In the genomic region with DNA sequence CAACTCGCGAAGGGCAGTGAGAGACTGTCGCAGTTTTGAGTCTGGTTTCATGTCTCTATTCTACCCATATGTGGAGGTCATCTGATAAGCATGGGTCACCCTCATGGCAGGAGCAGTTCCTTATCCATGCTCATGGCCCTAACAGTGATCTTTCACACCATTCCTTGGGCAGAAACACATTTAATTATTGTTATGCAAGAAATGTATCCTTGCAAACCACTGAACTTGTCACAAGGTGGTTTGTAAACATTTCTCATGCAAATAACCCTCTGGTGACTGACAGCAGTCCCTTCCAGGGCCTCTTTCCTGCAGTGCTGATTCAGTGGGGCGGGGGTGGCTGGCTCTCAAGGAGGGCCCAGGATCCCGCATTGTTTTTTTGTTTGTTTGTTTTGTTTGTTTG, we compare ENCODE assay signal across 17 cellular contexts.
DNase-seq lines count a peak whose midpoint lies in the region; ATAC-seq and TF ChIP-seq lines count a peak whose summit lies in the region.
"Had no signal": no experiment of that assay in that cellular context is flagged by ENCODE, and none has a peak within 500 bp of the region (broad histone marks: within the 10 kb centered on the region; RNA-seq: fewer than 3 reads in every experiment).

No MANE protein-coding gene starts in this region.

- H3K27ac ChIP-seq in GM23338 (ENCODE audit: low read depth) (peak overlapping the region; percentile 33; the same call in 1 of the 2 replicates), endodermal cell (ENCODE audit: low read depth, low read length) (no peak overlapping the region), mesenchymal stem cell (ENCODE audit: low read length, poor library complexity, severe bottlenecking) (no peak overlapping the region), coronary artery (no peak overlapping the region)

- TF ChIP-seq CTCF in GM23338 (conservative IDR thresholded peaks at IDR 0.05; ENCODE audit: low read depth in 2 of 2) = no peak
- no peak for TF ChIP-seq CTCF in endodermal cell (conservative IDR thresholded peaks at IDR 0.05)
- TF ChIP-seq CTCF in coronary artery (IDR thresholded peaks at IDR 0.05) = no peak

- ATAC-seq in GM23338 (peak; percentile 95), GM21447 (IDR thresholded peaks at IDR 0.05; ENCODE audit: unreplicated experiment) (no peak), HG03571 (IDR thresholded peaks at IDR 0.05; ENCODE audit: unreplicated experiment) (no peak)

- H3K79me1 ChIP-seq in mesenchymal stem cell (replicated peaks; ENCODE audit: low read length, poor library complexity, severe bottlenecking) = no peaks in the 10 kb centered on the region

- H3K9me2 ChIP-seq in GM23338 (ENCODE audit: insufficient read depth) = peaks cover 13% of the 10 kb centered on the region

- peaks cover 9% of the 10 kb centered on the region; the same call in 1 of the 3 replicates for H3K36me3 Mint-ChIP-seq in GM23338 (ENCODE audit: low read depth)
- no peaks in the 10 kb centered on the region for H3K36me3 Mint-ChIP-seq in endodermal cell (ENCODE audit: low read depth)
- H3K36me3 Mint-ChIP-seq: CD4-positive, CD25-positive, alpha-beta regulatory T cell had no signal

- H3K23ac ChIP-seq in mesenchymal stem cell (ENCODE audit: low read length in 2 of 2) = no peak overlapping the region

- no peak overlapping the region for H2BK5ac ChIP-seq in mesenchymal stem cell (ENCODE audit: low read depth, low read length, poor library complexity, severe bottlenecking)

- H2BK120ac ChIP-seq in mesenchymal stem cell (ENCODE audit: low read depth, low read length) = no peak overlapping the region

- H3F3A ChIP-seq in GM23338 (replicated peaks; ENCODE audit: low read depth) = no peaks in the 10 kb centered on the region

- H3K36me3 ChIP-seq in GM23338 (ENCODE audit: insufficient read depth) = no peaks in the 10 kb centered on the region
- H3K36me3 ChIP-seq in endodermal cell (ENCODE audit: control insufficient read depth, insufficient read depth, low read length) = no peaks in the 10 kb centered on the region
- no peaks in the 10 kb centered on the region for H3K36me3 ChIP-seq in mesenchymal stem cell (ENCODE audit: control insufficient read depth in 1 of 2, insufficient read depth in 2 of 2, low read depth in 1 of 2, low read length in 2 of 2)
- H3K36me3 ChIP-seq: HAP-1 had no signal

- H2AK5ac ChIP-seq in mesenchymal stem cell (ENCODE audit: low read length, severe bottlenecking) = no peak overlapping the region

- H3K9ac ChIP-seq in endodermal cell (ENCODE audit: extremely low read depth, low read length, poor library complexity, severe bottlenecking) = no peak overlapping the region
- no peak overlapping the region for H3K9ac ChIP-seq in mesenchymal stem cell (ENCODE audit: low read length)

- peak overlapping the region; percentile 42 for H3K4me2 ChIP-seq in GM23338
- H3K4me2 ChIP-seq in mesenchymal stem cell (ENCODE audit: low read length, poor library complexity, severe bottlenecking) = no peak overlapping the region

- H3K4me1 ChIP-seq in GM23338 (ENCODE audit: insufficient read depth) (peaks cover 36% of the 10 kb centered on the region), endodermal cell (ENCODE audit: control insufficient read depth, insufficient read depth, low read length) (no peaks in the 10 kb centered on the region), mesenchymal stem cell (ENCODE audit: control insufficient read depth, insufficient read depth, low read depth, low read length) (no peaks in the 10 kb centered on the region)
- H3K4me1 ChIP-seq: HAP-1 had no signal

- H3K27ac Mint-ChIP-seq in GM23338 = peak overlapping the region; percentile 74; the same call in 1 of the 2 replicates
- no peak overlapping the region for H3K27ac Mint-ChIP-seq in endodermal cell

- H4K20me1 ChIP-seq in GM23338 (replicated peaks; ENCODE audit: insufficient read depth) = no peaks in the 10 kb centered on the region

- 0 out of 3 replicates have a peak, but pooled peaks cover 6% of the 10 kb centered on the region for H3K9me3 Mint-ChIP-seq in GM23338
- H3K9me3 Mint-ChIP-seq in endodermal cell = peaks cover 6% of the 10 kb centered on the region

- peak overlapping the region in 1 of 2 experiments; percentile 65 for H2BK12ac ChIP-seq in mesenchymal stem cell (ENCODE audit: low read length in 2 of 2)

- no peak overlapping the region for H4K8ac ChIP-seq in mesenchymal stem cell (ENCODE audit: low read length)

- H2BK15ac ChIP-seq in mesenchymal stem cell (ENCODE audit: low read depth, poor library complexity, severe bottlenecking) = no peak overlapping the region

- WGBS in endodermal cell (ENCODE audit: insufficient coverage in 1 of 2, insufficient read length in 1 of 2), 2 experiments = 50% methylated on average over 5 of the region's 5 CpGs; no CpG with 5 or more reads in 1 of the 2 experiments
- 59% methylated on average over 4 of the region's 5 CpGs for WGBS in mesenchymal stem cell

- no peak overlapping the region for H3K4ac ChIP-seq in mesenchymal stem cell (ENCODE audit: low read depth in 1 of 2, low read length in 2 of 2)

- H3K4me3 ChIP-seq in GM23338 = no peak overlapping the region
- no peak overlapping the region for H3K4me3 ChIP-seq in endodermal cell (ENCODE audit: low read length)
- H3K4me3 ChIP-seq in mesenchymal stem cell (ENCODE audit: insufficient read depth in 1 of 2, low read depth in 1 of 2, low read length in 2 of 2) = no peak overlapping the region
- H3K4me3 ChIP-seq in coronary artery = no peak overlapping the region
- H3K4me3 ChIP-seq: HAP-1 had no signal

- no peak overlapping the region for H3K18ac ChIP-seq in mesenchymal stem cell (ENCODE audit: low read depth in 1 of 2, low read length in 2 of 2)

- H2AFZ ChIP-seq in GM23338 = peak overlapping the region; percentile 80; the same call in 1 of the 2 replicates
- no peak overlapping the region for H2AFZ ChIP-seq in mesenchymal stem cell (ENCODE audit: low read depth, low read length)

- DNase-seq in GM23338 (ENCODE audit: low spot score) (peak; percentile 73), MV-4-11 (lab: John Stamatoyannopoulos, UW) (peak; percentile 46), endodermal cell (peak; percentile 73), mesenchymal stem cell (peak; percentile 41), COLO829 (ENCODE audit: low spot score) (no peak), coronary artery (ENCODE audit: low spot score) (no peak)
- DNase-seq: AML-193; CD4-positive, CD25-positive, alpha-beta regulatory T cell; KG1; NCI-H1105 treated with DMSO at 0.1 percent for 48 hours; NCI-H187; NCI-H446; NCI-H774; SW 1271 had no signal

- no peak overlapping the region for H3K14ac ChIP-seq in mesenchymal stem cell (ENCODE audit: low read length in 2 of 2)

- no peaks in the 10 kb centered on the region for H3K27me3 Mint-ChIP-seq in GM23338 (ENCODE audit: insufficient read depth, low read depth, poor library complexity)
- no peaks in the 10 kb centered on the region for H3K27me3 Mint-ChIP-seq in endodermal cell (ENCODE audit: insufficient read depth)

- H3K27me3 ChIP-seq in GM23338 (ENCODE audit: insufficient read depth) (no peaks in the 10 kb centered on the region), endodermal cell (ENCODE audit: control insufficient read depth, insufficient read depth, low read length, poor library complexity, severe bottlenecking) (no peaks in the 10 kb centered on the region), mesenchymal stem cell (ENCODE audit: control insufficient read depth in 1 of 2, insufficient read depth in 1 of 2, low read length in 2 of 2) (no peaks in the 10 kb centered on the region)

- H3K4me1 Mint-ChIP-seq in GM23338 (peaks cover 47% of the 10 kb centered on the region), endodermal cell (peaks cover 11% of the 10 kb centered on the region)

- no peaks in the 10 kb centered on the region for H3K79me2 ChIP-seq in GM23338 (replicated peaks; ENCODE audit: insufficient read depth)

- H3K4me3 Mint-ChIP-seq in GM23338 (no peak overlapping the region), endodermal cell (no peak overlapping the region)
- H3K4me3 Mint-ChIP-seq: CD4-positive, CD25-positive, alpha-beta regulatory T cell had no signal

- no peak overlapping the region for H4K91ac ChIP-seq in mesenchymal stem cell (ENCODE audit: low read length)

- H3K9me3 ChIP-seq in endodermal cell (ENCODE audit: control insufficient read depth, low read length) (no peaks in the 10 kb centered on the region), mesenchymal stem cell (ENCODE audit: control insufficient read depth, low read length) (no peaks in the 10 kb centered on the region)

TF ChIP-seq in GM23338, 12 proteins besides CTCF, POLR2A, EP300 and RAD21 (continues in another document):
- no peak for TF ChIP-seq ZNF114 (CRISPR knock-in tag; IDR thresholded peaks at IDR 0.05)

Comparison
In these comparisons a context has a peak if more than half of its experiments do, and no peak if none do; other contexts are left out.
1. DNase-seq: peak in GM23338 (single experiment), MV-4-11 (single experiment), endodermal cell (single experiment) and mesenchymal stem cell (single experiment); none in COLO829 (single experiment) and coronary artery (single experiment).